In the genomic region with DNA sequence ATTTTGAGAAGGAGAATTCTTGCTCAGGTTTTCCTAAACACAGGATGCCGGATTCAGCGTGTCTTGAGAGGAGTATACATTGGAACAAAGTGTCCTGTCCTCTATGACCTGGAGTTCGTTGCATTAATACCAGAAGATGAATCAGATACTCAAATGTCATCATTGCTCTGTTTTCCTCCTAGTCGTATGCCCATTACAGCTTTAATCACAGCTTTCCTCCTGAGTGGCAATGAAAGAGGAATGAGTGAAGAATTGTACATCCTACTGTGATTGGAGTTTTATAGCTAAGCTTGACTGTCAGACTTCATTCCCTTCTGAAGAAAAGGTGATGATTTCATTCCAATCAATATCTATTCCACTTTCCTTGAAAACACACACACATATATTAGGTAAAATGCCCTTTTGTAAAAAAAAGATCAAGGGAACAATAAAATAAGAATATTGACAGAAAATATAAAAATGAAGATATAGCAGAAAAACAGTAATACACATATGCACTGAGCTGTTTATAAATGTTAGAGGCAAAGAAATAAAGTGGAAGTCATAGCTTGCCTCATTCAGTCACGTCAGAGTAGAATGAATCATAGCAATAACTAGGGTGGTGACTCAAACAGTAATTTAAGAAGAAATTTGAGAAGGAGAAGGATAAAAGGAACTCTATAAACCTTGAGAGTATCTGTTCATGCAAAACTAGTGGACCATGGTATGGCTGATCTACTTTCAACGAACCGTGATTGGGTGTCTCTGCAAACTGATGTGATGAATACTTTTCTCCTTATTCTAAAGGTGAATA, we compare ENCODE assay signal across 10 cellular contexts.
A peak's percentile ranks its signal among the peaks of the same experiment; 100 is the strongest.
DNase-seq lines count a peak whose midpoint lies in the region; ATAC-seq and TF ChIP-seq lines count a peak whose summit lies in the region.
"Had no signal": no experiment of that assay in that cellular context is flagged by ENCODE, and none has a peak within 500 bp of the region (broad histone marks: within the 10 kb centered on the region; RNA-seq: fewer than 3 reads in every experiment).

No MANE protein-coding gene starts in this region.

- intact Hi-C loops in Panc1 (cut with micrococcal nuclease; ENCODE audit: unreplicated experiment) = no loop called here

- H3K4me1 ChIP-seq in Panc1 (ENCODE audit: control insufficient read depth, insufficient read depth, low read length) = no peaks in the 10 kb centered on the region
- no peaks in the 10 kb centered on the region for H3K4me1 ChIP-seq in endodermal cell (ENCODE audit: control insufficient read depth, insufficient read depth, low read length)

- CTCF ChIA-PET in Panc1 (lab: Charles Lee) = no interaction called here

- TF ChIP-seq CTCF in Panc1 (IDR thresholded peaks at IDR 0.05) (no peak), retinal pigment epithelial cell (conservative IDR thresholded peaks at IDR 0.05; ENCODE audit: low read depth, low read length) (no peak), endodermal cell (conservative IDR thresholded peaks at IDR 0.05) (no peak)

- BruUV-seq in Panc1 (replicated peaks; lab: Mats Ljungman, UMichigan) = no TSS peak

- H3K27me3 Mint-ChIP-seq in endodermal cell (ENCODE audit: insufficient read depth) = no peaks in the 10 kb centered on the region

- in situ Hi-C loops in Panc1 (cut with HindIII; ENCODE audit: low pct_unique_long_range_greater_than_20kb, low sequenced_read_pairs) = no loop called here

- peaks cover 2% of the 10 kb centered on the region for H3K9me3 Mint-ChIP-seq in endodermal cell
- H3K9me3 Mint-ChIP-seq: activated naive CD4-positive, alpha-beta T cell treated with anti-CD3 and anti-CD28 coated beads, Interleukin-2, amount 50 U/mL, for 24 hours had no signal

- H3K9ac ChIP-seq in endodermal cell (ENCODE audit: extremely low read depth, low read length, poor library complexity, severe bottlenecking) = no peak overlapping the region

- H3K36me3 ChIP-seq in Panc1 (ENCODE audit: control insufficient read depth, insufficient read depth, low read length) (no peaks in the 10 kb centered on the region), endodermal cell (ENCODE audit: control insufficient read depth, insufficient read depth, low read length) (no peaks in the 10 kb centered on the region)
- H3K36me3 ChIP-seq: neutrophil had no signal

- no peak overlapping the region for H3K4me3 ChIP-seq in Panc1 (ENCODE audit: low read depth in 2 of 2, low read length in 2 of 2)
- H3K4me3 ChIP-seq in retinal pigment epithelial cell (ENCODE audit: low read length) = no peak overlapping the region
- H3K4me3 ChIP-seq in endodermal cell (ENCODE audit: low read length) = no peak overlapping the region

- 90 to 92% methylated on average over 4 to 6 of the region's 7 CpGs for WGBS in endodermal cell (ENCODE audit: insufficient coverage in 1 of 2, insufficient read length in 1 of 2), 2 experiments

- H3K36me3 Mint-ChIP-seq in endodermal cell (ENCODE audit: low read depth) = no peaks in the 10 kb centered on the region
- H3K36me3 Mint-ChIP-seq: activated naive CD4-positive, alpha-beta T cell treated with anti-CD3 and anti-CD28 coated beads, Interleukin-2, amount 50 U/mL, for 24 hours had no signal

- POLR2A ChIA-PET in Panc1 (lab: Charles Lee) = no interaction called here

- H3K9me3 ChIP-seq in Panc1 (ENCODE audit: control insufficient read depth, insufficient read depth, low read depth, low read length) = no peaks in the 10 kb centered on the region
- H3K9me3 ChIP-seq in endodermal cell (ENCODE audit: control insufficient read depth, low read length) = no peaks in the 10 kb centered on the region
- H3K9me3 ChIP-seq: neutrophil had no signal

- no peak for ATAC-seq in Panc1

- H3K4me3 Mint-ChIP-seq in endodermal cell = no peak overlapping the region
- H3K4me3 Mint-ChIP-seq: activated naive CD4-positive, alpha-beta T cell treated with anti-CD3 and anti-CD28 coated beads, Interleukin-2, amount 50 U/mL, for 24 hours had no signal

- DNase-seq in ELR (ENCODE audit: low read depth) = peak; percentile 89
- peak; percentile 12 for DNase-seq in Panc1 (ENCODE audit: low read depth, low spot score)
- peak; percentile 26 for DNase-seq in epithelial cell of prostate (ENCODE audit: low read depth, low spot score)
- peak; percentile 27 for DNase-seq in retinal pigment epithelial cell (ENCODE audit: low read depth)
- no peak for DNase-seq in SK-N-DZ (ENCODE audit: low spot score)
- no peak for DNase-seq in endodermal cell
- no peak for DNase-seq in OCI-M2 (lab: John Stamatoyannopoulos, UW; ENCODE audit: unreplicated experiment)
- no peak for DNase-seq in NCI-H146 (lab: John Stamatoyannopoulos, UW)

- H3K27ac Mint-ChIP-seq in endodermal cell = no peak overlapping the region
- H3K27ac Mint-ChIP-seq: activated naive CD4-positive, alpha-beta T cell treated with anti-CD3 and anti-CD28 coated beads, Interleukin-2, amount 50 U/mL, for 24 hours had no signal

- H3K27ac ChIP-seq in Panc1 (ENCODE audit: low read length) (no peak overlapping the region), epithelial cell of prostate (peak overlapping the region; percentile 46), endodermal cell (ENCODE audit: low read depth, low read length) (no peak overlapping the region)
- H3K27ac ChIP-seq: neutrophil had no signal

- no peaks in the 10 kb centered on the region for H3K27me3 ChIP-seq in Panc1 (ENCODE audit: control insufficient read depth, insufficient read depth, low read length)
- no peaks in the 10 kb centered on the region for H3K27me3 ChIP-seq in endodermal cell (ENCODE audit: control insufficient read depth, insufficient read depth, low read length, poor library complexity, severe bottlenecking)
- H3K27me3 ChIP-seq: neutrophil had no signal

- peaks cover 24% of the 10 kb centered on the region for H3K4me1 Mint-ChIP-seq in endodermal cell
- H3K4me1 Mint-ChIP-seq: activated naive CD4-positive, alpha-beta T cell treated with anti-CD3 and anti-CD28 coated beads, Interleukin-2, amount 50 U/mL, for 24 hours had no signal

Comparison
In these comparisons a context has a peak if more than half of its experiments do, and no peak if none do; other contexts are left out.
1. DNase-seq: peak in ELR (single experiment), Panc1 (single experiment), epithelial cell of prostate (single experiment) and retinal pigment epithelial cell (single experiment); none in SK-N-DZ (single experiment), endodermal cell (single experiment), OCI-M2 (single experiment) and NCI-H146 (single experiment).